ENCODE assay signal across 7 cellular contexts in genomic region chr14:34484726-34485125, GRCh38.
"Had no signal": no experiment of that assay in that cellular context is flagged by ENCODE, and none has a peak within 500 bp of the region (broad histone marks: within the 10 kb centered on the region; RNA-seq: fewer than 3 reads in every experiment).

No MANE protein-coding gene starts in this region.

- H3K4me2 ChIP-seq: GM23338 had no signal

- ATAC-seq: GM23338, K562 had no signal

- H3K4me3 ChIP-seq: GM23338, K562 had no signal

- DNase-seq: H9, HCEC 1CT, HFFc6, IMR-90, KG1 had no signal
